ENCODE assay signal across 1 cellular context in the genomic region with DNA sequence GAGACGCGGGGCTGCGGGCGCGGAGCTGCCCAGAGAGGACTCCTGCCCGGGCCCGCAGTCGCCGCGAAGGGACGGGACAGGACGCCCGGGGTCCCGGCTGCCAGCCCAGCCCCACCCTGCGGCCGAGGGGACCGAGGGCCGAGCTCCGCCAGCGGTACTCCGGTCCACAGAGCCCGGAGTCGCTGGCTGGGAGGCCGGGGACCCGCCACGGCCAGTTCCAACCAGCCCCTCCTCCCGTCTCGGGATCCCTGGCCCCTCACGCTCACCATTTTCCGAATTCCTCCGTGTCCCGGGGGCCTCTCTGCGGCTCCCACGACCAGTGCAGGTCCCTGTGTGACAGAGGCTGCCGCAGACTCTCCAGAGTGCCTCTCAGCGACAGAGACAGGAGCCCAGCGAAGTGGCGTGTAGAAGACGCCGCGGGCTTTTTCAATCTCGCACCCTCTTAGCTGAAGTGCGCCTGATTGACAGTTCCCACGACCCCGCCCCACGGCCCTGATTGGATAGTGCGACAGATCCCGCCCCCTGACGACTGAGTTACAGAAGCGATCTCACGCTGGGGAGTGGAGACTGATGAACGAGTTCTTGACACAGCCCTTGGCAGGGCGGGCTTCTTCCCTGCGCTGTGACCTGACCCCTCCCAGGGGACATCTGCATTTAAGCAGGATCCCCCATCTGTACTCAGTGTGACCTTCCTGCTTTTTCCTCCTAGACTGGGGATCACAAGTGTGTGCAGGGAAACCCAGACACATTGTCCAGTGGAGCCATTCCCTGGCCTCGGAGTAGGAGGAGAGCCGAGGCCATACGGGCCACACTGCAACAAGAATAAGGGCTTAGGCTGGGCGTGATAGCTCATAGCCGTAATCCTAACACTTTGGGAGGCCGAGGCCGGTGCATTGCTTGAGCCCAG.
TF ChIP-seq lines count a peak whose summit lies in the region.

No MANE protein-coding gene starts in this region.

TF ChIP-seq in K562, 482 proteins besides CTCF, POLR2A, EP300 and RAD21 (continued from another document and continues in another):
- TF ChIP-seq, protein P1, sequence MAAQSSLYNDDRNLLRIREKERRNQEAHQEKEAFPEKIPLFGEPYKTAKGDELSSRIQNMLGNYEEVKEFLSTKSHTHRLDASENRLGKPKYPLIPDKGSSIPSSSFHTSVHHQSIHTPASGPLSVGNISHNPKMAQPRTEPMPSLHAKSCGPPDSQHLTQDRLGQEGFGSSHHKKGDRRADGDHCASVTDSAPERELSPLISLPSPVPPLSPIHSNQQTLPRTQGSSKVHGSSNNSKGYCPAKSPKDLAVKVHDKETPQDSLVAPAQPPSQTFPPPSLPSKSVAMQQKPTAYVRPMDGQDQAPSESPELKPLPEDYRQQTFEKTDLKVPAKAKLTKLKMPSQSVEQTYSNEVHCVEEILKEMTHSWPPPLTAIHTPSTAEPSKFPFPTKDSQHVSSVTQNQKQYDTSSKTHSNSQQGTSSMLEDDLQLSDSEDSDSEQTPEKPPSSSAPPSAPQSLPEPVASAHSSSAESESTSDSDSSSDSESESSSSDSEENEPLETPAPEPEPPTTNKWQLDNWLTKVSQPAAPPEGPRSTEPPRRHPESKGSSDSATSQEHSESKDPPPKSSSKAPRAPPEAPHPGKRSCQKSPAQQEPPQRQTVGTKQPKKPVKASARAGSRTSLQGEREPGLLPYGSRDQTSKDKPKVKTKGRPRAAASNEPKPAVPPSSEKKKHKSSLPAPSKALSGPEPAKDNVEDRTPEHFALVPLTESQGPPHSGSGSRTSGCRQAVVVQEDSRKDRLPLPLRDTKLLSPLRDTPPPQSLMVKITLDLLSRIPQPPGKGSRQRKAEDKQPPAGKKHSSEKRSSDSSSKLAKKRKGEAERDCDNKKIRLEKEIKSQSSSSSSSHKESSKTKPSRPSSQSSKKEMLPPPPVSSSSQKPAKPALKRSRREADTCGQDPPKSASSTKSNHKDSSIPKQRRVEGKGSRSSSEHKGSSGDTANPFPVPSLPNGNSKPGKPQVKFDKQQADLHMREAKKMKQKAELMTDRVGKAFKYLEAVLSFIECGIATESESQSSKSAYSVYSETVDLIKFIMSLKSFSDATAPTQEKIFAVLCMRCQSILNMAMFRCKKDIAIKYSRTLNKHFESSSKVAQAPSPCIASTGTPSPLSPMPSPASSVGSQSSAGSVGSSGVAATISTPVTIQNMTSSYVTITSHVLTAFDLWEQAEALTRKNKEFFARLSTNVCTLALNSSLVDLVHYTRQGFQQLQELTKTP (IDR thresholded peaks at IDR 0.05; ENCODE audit: low read depth in 1 of 2, partially characterized antibody in 2 of 2): no peak
- no peak for TF ChIP-seq TAL1 (IDR thresholded peaks at IDR 0.05)
- no peak for TF ChIP-seq KHSRP (IDR thresholded peaks at IDR 0.05)
- no peak; the same call in 1 of the 2 replicates for TF ChIP-seq KDM2B (CRISPR knock-in tag; IDR thresholded peaks at IDR 0.05)
- TF ChIP-seq CCNT2 (IDR thresholded peaks at IDR 0.05; ENCODE audit: borderline replicate concordance, extremely low read depth, insufficient read length, low read depth, low read length): peak; percentile 57
- no peak for TF ChIP-seq PHB (CRISPR knock-in tag; IDR thresholded peaks at IDR 0.05)
- TF ChIP-seq ZNF184 (CRISPR knock-in tag; IDR thresholded peaks at IDR 0.05): no peak
- no peak for TF ChIP-seq OTX1 (CRISPR knock-in tag; IDR thresholded peaks at IDR 0.05)
- TF ChIP-seq FOXJ2 (tag; IDR thresholded peaks at IDR 0.05): no peak
- TF ChIP-seq GABPA (tag; conservative IDR thresholded peaks at IDR 0.05; ENCODE audit: low read depth): no peak
- no peak for TF ChIP-seq ZNF408 (CRISPR knock-in tag; IDR thresholded peaks at IDR 0.05; ENCODE audit: low read depth)
- TF ChIP-seq HCFC1 (IDR thresholded peaks at IDR 0.05; ENCODE audit: low read depth, low read length): no peak
- TF ChIP-seq ZFPM2 (CRISPR knock-in tag; IDR thresholded peaks at IDR 0.05): no peak
- TF ChIP-seq LARP7 (IDR thresholded peaks at IDR 0.05): no peak
- TF ChIP-seq, protein P2, sequence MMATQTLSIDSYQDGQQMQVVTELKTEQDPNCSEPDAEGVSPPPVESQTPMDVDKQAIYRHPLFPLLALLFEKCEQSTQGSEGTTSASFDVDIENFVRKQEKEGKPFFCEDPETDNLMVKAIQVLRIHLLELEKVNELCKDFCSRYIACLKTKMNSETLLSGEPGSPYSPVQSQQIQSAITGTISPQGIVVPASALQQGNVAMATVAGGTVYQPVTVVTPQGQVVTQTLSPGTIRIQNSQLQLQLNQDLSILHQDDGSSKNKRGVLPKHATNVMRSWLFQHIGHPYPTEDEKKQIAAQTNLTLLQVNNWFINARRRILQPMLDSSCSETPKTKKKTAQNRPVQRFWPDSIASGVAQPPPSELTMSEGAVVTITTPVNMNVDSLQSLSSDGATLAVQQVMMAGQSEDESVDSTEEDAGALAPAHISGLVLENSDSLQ (IDR thresholded peaks at IDR 0.05): peak; percentile 98
- TF ChIP-seq MYC (IDR thresholded peaks at IDR 0.05; ENCODE audit: low read depth, low read length): peak; percentile 51
- no peak for TF ChIP-seq MYC (CRISPR knock-in tag; IDR thresholded peaks at IDR 0.05; ENCODE audit: borderline replicate concordance, low read depth)
- no peak for TF ChIP-seq DNMT1 (IDR thresholded peaks at IDR 0.05)
- TF ChIP-seq ZC3H11A (IDR thresholded peaks at IDR 0.05; ENCODE audit: low read depth, low read length): no peak
- TF ChIP-seq ETV6 (IDR thresholded peaks at IDR 0.05; ENCODE audit: borderline replicate concordance in 1 of 2, low read depth in 2 of 2, low read length in 1 of 2): no peak
- no peak for TF ChIP-seq ETV6 (CRISPR knock-in tag; IDR thresholded peaks at IDR 0.05; ENCODE audit: borderline replicate concordance)
- no peak for TF ChIP-seq ZNF316 (IDR thresholded peaks at IDR 0.05)
- TF ChIP-seq NRF1 (conservative IDR thresholded peaks at IDR 0.05 in 1 of 2, IDR thresholded peaks at IDR 0.05 in 1 of 2): peak; percentile 55 to 66
- TF ChIP-seq, protein P3, sequence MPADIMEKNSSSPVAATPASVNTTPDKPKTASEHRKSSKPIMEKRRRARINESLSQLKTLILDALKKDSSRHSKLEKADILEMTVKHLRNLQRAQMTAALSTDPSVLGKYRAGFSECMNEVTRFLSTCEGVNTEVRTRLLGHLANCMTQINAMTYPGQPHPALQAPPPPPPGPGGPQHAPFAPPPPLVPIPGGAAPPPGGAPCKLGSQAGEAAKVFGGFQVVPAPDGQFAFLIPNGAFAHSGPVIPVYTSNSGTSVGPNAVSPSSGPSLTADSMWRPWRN (IDR thresholded peaks at IDR 0.05; ENCODE audit: low read depth): no peak
- TF ChIP-seq, protein P4, sequence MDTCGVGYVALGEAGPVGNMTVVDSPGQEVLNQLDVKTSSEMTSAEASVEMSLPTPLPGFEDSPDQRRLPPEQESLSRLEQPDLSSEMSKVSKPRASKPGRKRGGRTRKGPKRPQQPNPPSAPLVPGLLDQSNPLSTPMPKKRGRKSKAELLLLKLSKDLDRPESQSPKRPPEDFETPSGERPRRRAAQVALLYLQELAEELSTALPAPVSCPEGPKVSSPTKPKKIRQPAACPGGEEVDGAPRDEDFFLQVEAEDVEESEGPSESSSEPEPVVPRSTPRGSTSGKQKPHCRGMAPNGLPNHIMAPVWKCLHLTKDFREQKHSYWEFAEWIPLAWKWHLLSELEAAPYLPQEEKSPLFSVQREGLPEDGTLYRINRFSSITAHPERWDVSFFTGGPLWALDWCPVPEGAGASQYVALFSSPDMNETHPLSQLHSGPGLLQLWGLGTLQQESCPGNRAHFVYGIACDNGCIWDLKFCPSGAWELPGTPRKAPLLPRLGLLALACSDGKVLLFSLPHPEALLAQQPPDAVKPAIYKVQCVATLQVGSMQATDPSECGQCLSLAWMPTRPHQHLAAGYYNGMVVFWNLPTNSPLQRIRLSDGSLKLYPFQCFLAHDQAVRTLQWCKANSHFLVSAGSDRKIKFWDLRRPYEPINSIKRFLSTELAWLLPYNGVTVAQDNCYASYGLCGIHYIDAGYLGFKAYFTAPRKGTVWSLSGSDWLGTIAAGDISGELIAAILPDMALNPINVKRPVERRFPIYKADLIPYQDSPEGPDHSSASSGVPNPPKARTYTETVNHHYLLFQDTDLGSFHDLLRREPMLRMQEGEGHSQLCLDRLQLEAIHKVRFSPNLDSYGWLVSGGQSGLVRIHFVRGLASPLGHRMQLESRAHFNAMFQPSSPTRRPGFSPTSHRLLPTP (IDR thresholded peaks at IDR 0.05; ENCODE audit: borderline replicate concordance, extremely low read depth, insufficient read length): no peak
- TF ChIP-seq ZNF24 (IDR thresholded peaks at IDR 0.05): no peak
- 0 out of 2 replicates have a peak, but pooled peaks have one; percentile 16 for TF ChIP-seq NFIC (IDR thresholded peaks at IDR 0.05)
- TF ChIP-seq KLF16 (IDR thresholded peaks at IDR 0.05): no peak
- TF ChIP-seq NR2C1 (IDR thresholded peaks at IDR 0.05): no peak
- TF ChIP-seq NR2C1 (tag; IDR thresholded peaks at IDR 0.05): no peak
- TF ChIP-seq, protein P5, sequence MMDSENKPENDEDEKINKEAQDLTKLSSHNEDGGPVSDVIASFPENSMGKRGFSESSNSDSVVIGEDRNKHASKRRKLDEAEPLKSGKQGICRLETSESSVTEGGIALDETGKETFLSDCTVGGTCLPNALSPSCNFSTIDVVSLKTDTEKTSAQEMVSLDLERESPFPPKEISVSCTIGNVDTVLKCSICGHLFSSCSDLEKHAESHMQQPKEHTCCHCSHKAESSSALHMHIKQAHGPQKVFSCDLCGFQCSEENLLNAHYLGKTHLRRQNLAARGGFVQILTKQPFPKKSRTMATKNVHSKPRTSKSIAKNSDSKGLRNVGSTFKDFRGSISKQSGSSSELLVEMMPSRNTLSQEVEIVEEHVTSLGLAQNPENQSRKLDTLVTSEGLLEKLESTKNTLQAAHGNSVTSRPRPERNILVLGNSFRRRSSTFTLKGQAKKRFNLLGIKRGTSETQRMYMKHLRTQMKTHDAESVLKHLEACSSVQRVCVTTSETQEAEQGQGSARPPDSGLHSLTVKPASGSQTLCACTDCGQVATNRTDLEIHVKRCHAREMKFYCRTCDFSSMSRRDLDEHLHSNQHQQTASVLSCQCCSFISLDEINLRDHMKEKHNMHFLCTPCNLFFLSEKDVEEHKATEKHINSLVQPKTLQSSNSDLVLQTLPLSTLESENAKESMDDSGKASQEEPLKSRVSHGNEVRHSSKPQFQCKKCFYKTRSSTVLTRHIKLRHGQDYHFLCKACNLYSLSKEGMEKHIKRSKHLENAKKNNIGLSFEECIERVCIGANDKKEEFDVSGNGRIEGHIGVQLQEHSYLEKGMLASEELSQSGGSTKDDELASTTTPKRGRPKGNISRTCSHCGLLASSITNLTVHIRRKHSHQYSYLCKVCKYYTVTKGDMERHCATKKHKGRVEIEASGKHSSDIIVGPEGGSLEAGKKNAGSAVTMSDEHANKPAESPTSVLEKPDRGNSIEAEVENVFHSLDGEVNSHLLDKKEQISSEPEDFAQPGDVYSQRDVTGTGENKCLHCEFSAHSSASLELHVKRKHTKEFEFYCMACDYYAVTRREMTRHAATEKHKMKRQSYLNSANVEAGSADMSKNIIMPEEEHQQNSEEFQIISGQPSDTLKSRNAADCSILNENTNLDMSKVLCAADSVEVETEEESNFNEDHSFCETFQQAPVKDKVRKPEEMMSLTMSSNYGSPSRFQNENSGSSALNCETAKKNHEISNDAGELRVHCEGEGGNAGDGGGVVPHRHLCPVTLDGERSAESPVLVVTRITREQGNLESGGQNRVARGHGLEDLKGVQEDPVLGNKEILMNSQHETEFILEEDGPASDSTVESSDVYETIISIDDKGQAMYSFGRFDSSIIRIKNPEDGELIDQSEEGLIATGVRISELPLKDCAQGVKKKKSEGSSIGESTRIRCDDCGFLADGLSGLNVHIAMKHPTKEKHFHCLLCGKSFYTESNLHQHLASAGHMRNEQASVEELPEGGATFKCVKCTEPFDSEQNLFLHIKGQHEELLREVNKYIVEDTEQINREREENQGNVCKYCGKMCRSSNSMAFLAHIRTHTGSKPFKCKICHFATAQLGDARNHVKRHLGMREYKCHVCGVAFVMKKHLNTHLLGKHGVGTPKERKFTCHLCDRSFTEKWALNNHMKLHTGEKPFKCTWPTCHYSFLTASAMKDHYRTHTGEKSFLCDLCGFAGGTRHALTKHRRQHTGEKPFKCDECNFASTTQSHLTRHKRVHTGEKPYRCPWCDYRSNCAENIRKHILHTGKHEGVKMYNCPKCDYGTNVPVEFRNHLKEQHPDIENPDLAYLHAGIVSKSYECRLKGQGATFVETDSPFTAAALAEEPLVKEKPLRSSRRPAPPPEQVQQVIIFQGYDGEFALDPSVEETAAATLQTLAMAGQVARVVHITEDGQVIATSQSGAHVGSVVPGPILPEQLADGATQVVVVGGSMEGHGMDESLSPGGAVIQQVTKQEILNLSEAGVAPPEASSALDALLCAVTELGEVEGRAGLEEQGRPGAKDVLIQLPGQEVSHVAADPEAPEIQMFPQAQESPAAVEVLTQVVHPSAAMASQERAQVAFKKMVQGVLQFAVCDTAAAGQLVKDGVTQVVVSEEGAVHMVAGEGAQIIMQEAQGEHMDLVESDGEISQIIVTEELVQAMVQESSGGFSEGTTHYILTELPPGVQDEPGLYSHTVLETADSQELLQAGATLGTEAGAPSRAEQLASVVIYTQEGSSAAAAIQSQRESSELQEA (IDR thresholded peaks at IDR 0.05; ENCODE audit: low read depth): no peak
- no peak for TF ChIP-seq MTA2 (IDR thresholded peaks at IDR 0.05; ENCODE audit: low read depth)
- TF ChIP-seq CHD4 (IDR thresholded peaks at IDR 0.05; ENCODE audit: insufficient read depth, insufficient replicate concordance, low read depth, low read length, poor library complexity, severe bottlenecking): no peak
- TF ChIP-seq TAF1 (IDR thresholded peaks at IDR 0.05; ENCODE audit: control insufficient read depth, extremely low read depth, insufficient read depth, low read length, severe bottlenecking): peak; percentile 74
- no peak for TF ChIP-seq ARNT (IDR thresholded peaks at IDR 0.05)
- TF ChIP-seq TRIM28 (IDR thresholded peaks at IDR 0.05): no peak
- TF ChIP-seq CREB1 (IDR thresholded peaks at IDR 0.05): no peak
- 0 out of 2 replicates have a peak, but pooled peaks have one; percentile 42 for TF ChIP-seq CREB1 (CRISPR knock-in tag; IDR thresholded peaks at IDR 0.05)
- no peak for TF ChIP-seq TCF7L2 (IDR thresholded peaks at IDR 0.05; ENCODE audit: low read depth, low read length)
- TF ChIP-seq ZNF143 (CRISPR knock-in tag; IDR thresholded peaks at IDR 0.05): no peak
- TF ChIP-seq PHF20 (IDR thresholded peaks at IDR 0.05; ENCODE audit: partially characterized antibody): peak; percentile 24
- TF ChIP-seq NONO (IDR thresholded peaks at IDR 0.05; ENCODE audit: low read depth in 2 of 2, low read length in 1 of 2): no peak
- TF ChIP-seq ZNF217 (CRISPR knock-in tag; IDR thresholded peaks at IDR 0.05): no peak
- no peak for TF ChIP-seq ZNF717 (CRISPR knock-in tag; IDR thresholded peaks at IDR 0.05)
- TF ChIP-seq RBM15 (IDR thresholded peaks at IDR 0.05; ENCODE audit: insufficient read depth, low read length): no peak
- TF ChIP-seq PRPF4 (IDR thresholded peaks at IDR 0.05; ENCODE audit: insufficient read depth, low read depth, low read length, poor library complexity, severe bottlenecking): no peak
- TF ChIP-seq ETV5 (CRISPR knock-in tag; IDR thresholded peaks at IDR 0.05; ENCODE audit: low read depth): no peak
- no peak for TF ChIP-seq HNRNPK (IDR thresholded peaks at IDR 0.05; ENCODE audit: low read depth, low read length, poor library complexity, severe bottlenecking)
- TF ChIP-seq, protein P6, sequence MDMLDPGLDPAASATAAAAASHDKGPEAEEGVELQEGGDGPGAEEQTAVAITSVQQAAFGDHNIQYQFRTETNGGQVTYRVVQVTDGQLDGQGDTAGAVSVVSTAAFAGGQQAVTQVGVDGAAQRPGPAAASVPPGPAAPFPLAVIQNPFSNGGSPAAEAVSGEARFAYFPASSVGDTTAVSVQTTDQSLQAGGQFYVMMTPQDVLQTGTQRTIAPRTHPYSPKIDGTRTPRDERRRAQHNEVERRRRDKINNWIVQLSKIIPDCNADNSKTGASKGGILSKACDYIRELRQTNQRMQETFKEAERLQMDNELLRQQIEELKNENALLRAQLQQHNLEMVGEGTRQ (CRISPR knock-in tag; IDR thresholded peaks at IDR 0.05): no peak
- no peak for TF ChIP-seq KAT8 (IDR thresholded peaks at IDR 0.05; ENCODE audit: low read depth)
- no peak for TF ChIP-seq TGIF2 (CRISPR knock-in tag; IDR thresholded peaks at IDR 0.05)
